11 cellular contexts compared by ENCODE assay signal in the genomic region with DNA sequence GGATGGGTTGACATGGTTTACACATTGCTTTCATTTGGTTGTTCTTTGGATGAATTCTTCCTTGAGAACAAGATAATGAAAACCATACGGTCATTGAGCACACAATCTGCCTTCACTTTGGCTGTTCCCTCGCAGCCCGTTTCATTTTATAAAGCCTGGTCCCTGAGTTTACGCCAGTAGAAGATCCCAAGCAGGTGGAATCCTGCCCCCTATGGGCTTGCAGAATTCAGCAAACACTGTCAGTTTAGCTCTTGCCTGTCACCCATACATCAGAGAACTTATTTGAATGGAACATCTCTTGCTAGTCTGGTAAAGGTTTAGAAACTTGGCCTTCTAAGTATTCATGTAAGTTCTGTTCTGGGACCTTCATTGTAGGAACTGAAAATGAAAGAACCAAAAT.
DNase-seq lines count a peak whose midpoint lies in the region; ATAC-seq and TF ChIP-seq lines count a peak whose summit lies in the region.
"Had no signal": no experiment of that assay in that cellular context is flagged by ENCODE, and none has a peak within 500 bp of the region (broad histone marks: within the 10 kb centered on the region; RNA-seq: fewer than 3 reads in every experiment).

No MANE protein-coding gene starts in this region.

- intact Hi-C loops in left cardiac atrium (cut with DNase I) = no loop called here
- intact Hi-C loops in breast epithelium (cut with DNase I; ENCODE audit: low total_unique reads) = no loop called here
- intact Hi-C loops in activated T-helper 1 cell treated with anti-CD3 and anti-CD28 coated beads, Interleukin-12 subunit alpha, Interleukin-12 subunit beta, Interleukin-2, Interleukin-4 antibody, amounts not matched to agents 30 ng/mL and 10 ng/mL and 1 ng/mL, durations not matched to agents 14 hours and 24 hours and 36 hours (cut with micrococcal nuclease) = no loop called here

- peak; percentile 13 for DNase-seq in AG08395 (ENCODE audit: low spot score)
- peak; percentile 42 for DNase-seq in OCI-M1 (lab: John Stamatoyannopoulos, UW)
- DNase-seq in left cardiac atrium = no peak
- no peak for DNase-seq in T-helper 9 cell
- DNase-seq in breast epithelium (ENCODE audit: low spot score in 2 of 2) = no peak
- DNase-seq in activated T-helper 1 cell treated with anti-CD3 and anti-CD28 coated beads, Interleukin-12 subunit alpha, Interleukin-12 subunit beta, Interleukin-2, Interleukin-4 antibody, amounts not matched to agents 30 ng/mL and 10 ng/mL and 1 ng/mL, durations not matched to agents 14 hours and 24 hours and 36 hours (ENCODE audit: low spot score) = no peak
- DNase-seq in NCI-H2227 treated with DMSO at 0.1 percent for 48 hours (lab: John Stamatoyannopoulos, UW) = no peak
- DNase-seq: NCI-H2029 treated with DMSO at 0.1 percent for 48 hours; stimulated activated naive CD4-positive, alpha-beta T cell had no signal

- peak overlapping the region in 1 of 2 donors; percentile 64 for H3K27ac ChIP-seq in breast epithelium

- no peak for TF ChIP-seq CTCF in breast epithelium (IDR thresholded peaks at IDR 0.05)

- H3K4me1 Mint-ChIP-seq in activated T-helper 1 cell treated with anti-CD3 and anti-CD28 coated beads, Interleukin-12 subunit alpha, Interleukin-12 subunit beta, Interleukin-2, Interleukin-4 antibody, amounts not matched to agents 30 ng/mL and 10 ng/mL and 1 ng/mL, durations not matched to agents 14 hours and 24 hours and 36 hours (ENCODE audit: low read depth) = no peaks in the 10 kb centered on the region

- H3K36me3 Mint-ChIP-seq in activated T-helper 1 cell treated with anti-CD3 and anti-CD28 coated beads, Interleukin-12 subunit alpha, Interleukin-12 subunit beta, Interleukin-2, Interleukin-4 antibody, amounts not matched to agents 30 ng/mL and 10 ng/mL and 1 ng/mL, durations not matched to agents 14 hours and 24 hours and 36 hours (ENCODE audit: low read depth) = no peaks in the 10 kb centered on the region

- H3K27me3 Mint-ChIP-seq in activated T-helper 1 cell treated with anti-CD3 and anti-CD28 coated beads, Interleukin-12 subunit alpha, Interleukin-12 subunit beta, Interleukin-2, Interleukin-4 antibody, amounts not matched to agents 30 ng/mL and 10 ng/mL and 1 ng/mL, durations not matched to agents 14 hours and 24 hours and 36 hours (ENCODE audit: insufficient read depth) = no peaks in the 10 kb centered on the region

- no peak for TF ChIP-seq POLR2A in breast epithelium (IDR thresholded peaks at IDR 0.05)

- H3K9me3 ChIP-seq in breast epithelium = no peaks in the 10 kb centered on the region
- H3K9me3 ChIP-seq: HAP-1 had no signal

- no peak overlapping the region for H3K4me3 ChIP-seq in breast epithelium
- H3K4me3 ChIP-seq: HAP-1 had no signal

- no peaks in the 10 kb centered on the region for H3K4me1 ChIP-seq in breast epithelium
- H3K4me1 ChIP-seq: HAP-1 had no signal

- no peaks in the 10 kb centered on the region for H3K9me3 Mint-ChIP-seq in activated T-helper 1 cell treated with anti-CD3 and anti-CD28 coated beads, Interleukin-12 subunit alpha, Interleukin-12 subunit beta, Interleukin-2, Interleukin-4 antibody, amounts not matched to agents 30 ng/mL and 10 ng/mL and 1 ng/mL, durations not matched to agents 14 hours and 24 hours and 36 hours

- H3K27me3 ChIP-seq in breast epithelium = no peaks in the 10 kb centered on the region

- ATAC-seq in GM21360 (IDR thresholded peaks at IDR 0.05; ENCODE audit: unreplicated experiment) = peak; percentile 60
- ATAC-seq in left cardiac atrium = peak; percentile 15 to 31

- H3K27ac Mint-ChIP-seq in activated T-helper 1 cell treated with anti-CD3 and anti-CD28 coated beads, Interleukin-12 subunit alpha, Interleukin-12 subunit beta, Interleukin-2, Interleukin-4 antibody, amounts not matched to agents 30 ng/mL and 10 ng/mL and 1 ng/mL, durations not matched to agents 14 hours and 24 hours and 36 hours = no peak overlapping the region

- H3K4me3 Mint-ChIP-seq in activated T-helper 1 cell treated with anti-CD3 and anti-CD28 coated beads, Interleukin-12 subunit alpha, Interleukin-12 subunit beta, Interleukin-2, Interleukin-4 antibody, amounts not matched to agents 30 ng/mL and 10 ng/mL and 1 ng/mL, durations not matched to agents 14 hours and 24 hours and 36 hours = no peak overlapping the region

- no peaks in the 10 kb centered on the region for H3K36me3 ChIP-seq in breast epithelium
- H3K36me3 ChIP-seq: HAP-1 had no signal

Comparison
In these comparisons a context has a peak if more than half of its experiments do, and no peak if none do; other contexts are left out.
1. DNase-seq: peak in AG08395 (single experiment) and OCI-M1 (single experiment); none in left cardiac atrium (single experiment), T-helper 9 cell (single experiment), breast epithelium (0 of 2), activated T-helper 1 cell treated with anti-CD3 and anti-CD28 coated beads, Interleukin-12 subunit alpha, Interleukin-12 subunit beta, Interleukin-2, Interleukin-4 antibody, amounts not matched to agents 30 ng/mL and 10 ng/mL and 1 ng/mL, durations not matched to agents 14 hours and 24 hours and 36 hours (single experiment) and NCI-H2227 treated with DMSO at 0.1 percent for 48 hours (single experiment).